ENCODE assay signal across 11 cellular contexts in the genomic region with DNA sequence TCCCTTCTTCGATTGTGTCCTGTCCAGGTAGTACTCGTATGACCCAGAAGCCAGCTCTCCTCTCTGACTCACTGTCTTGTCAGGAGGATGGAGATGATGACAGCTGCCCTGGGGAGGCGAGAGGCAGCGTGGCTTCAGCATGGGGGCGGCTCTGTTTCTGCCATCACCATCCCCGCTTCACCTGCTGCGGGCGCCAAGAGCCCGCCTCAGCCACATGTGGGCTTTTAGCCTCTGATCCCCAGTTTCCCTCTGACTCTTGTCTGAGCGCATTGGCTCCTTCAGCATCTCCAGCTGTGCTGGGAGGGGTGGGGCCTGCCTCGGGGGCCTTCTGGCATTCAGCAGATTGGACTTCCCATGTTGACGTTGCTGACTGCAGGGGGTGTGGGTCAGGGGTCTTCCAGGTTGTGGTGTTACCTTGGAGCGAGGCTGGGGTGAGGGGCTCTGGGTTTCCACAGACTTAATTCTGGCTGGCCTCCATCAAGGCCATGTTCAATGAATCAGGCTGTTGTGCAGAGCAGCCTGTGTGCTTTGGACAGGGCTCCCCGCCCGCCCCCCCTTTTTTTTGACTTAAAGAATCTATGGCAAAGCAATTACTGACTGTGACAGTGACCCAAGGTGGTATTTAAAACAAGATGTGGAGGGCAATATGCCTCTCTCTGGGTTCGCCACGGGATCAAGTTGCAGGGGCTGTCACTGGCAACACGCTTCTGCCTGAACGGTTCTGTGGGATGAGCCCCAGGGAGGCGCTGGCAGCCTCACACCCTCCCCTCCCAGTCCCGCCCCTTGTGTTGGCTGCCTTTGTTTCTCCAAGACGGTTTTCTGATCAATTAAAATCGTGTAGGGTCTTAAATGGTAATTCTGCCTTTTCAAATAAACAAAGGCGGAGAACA.
DNase-seq lines count a peak whose midpoint lies in the region; ATAC-seq and TF ChIP-seq lines count a peak whose summit lies in the region.
"Had no signal": no experiment of that assay in that cellular context is flagged by ENCODE, and none has a peak within 500 bp of the region (broad histone marks: within the 10 kb centered on the region; RNA-seq: fewer than 3 reads in every experiment).

No MANE protein-coding gene starts in this region.

- no peak overlapping the region for H3K4me3 Mint-ChIP-seq in GM23338

- no peak overlapping the region for H3K27ac Mint-ChIP-seq in GM23338

- H2AFZ ChIP-seq in GM23338 = no peak overlapping the region
- no peak overlapping the region for H2AFZ ChIP-seq in neural cell (ENCODE audit: low read depth, low read length)

- H3F3A ChIP-seq in GM23338 (replicated peaks; ENCODE audit: low read depth) (no peaks in the 10 kb centered on the region; the same call in 1 of the 2 replicates), neural cell (ENCODE audit: insufficient read depth, low read length, poor library complexity, severe bottlenecking) (peaks cover 3% of the 10 kb centered on the region)

- peaks cover 9% of the 10 kb centered on the region for H3K4me1 ChIP-seq in GM23338 (ENCODE audit: insufficient read depth)

- DNase-seq in A172 (ENCODE audit: low spot score) (peak; percentile 36), GM23338 (ENCODE audit: low spot score) (no peak), GM13977 (ENCODE audit: low spot score) (no peak), epidermal melanocyte (ENCODE audit: insufficient read length, low spot score) (no peak), kidney glomerular epithelial cell (lab: John Stamatoyannopoulos, UW) (no peak), NOMO-1 treated with dmso at 0.1 percent for 144 hours (lab: John Stamatoyannopoulos, UW; ENCODE audit: unreplicated experiment) (no peak)
- DNase-seq in activated T-cell treated with anti-CD3 and anti-CD28 coated beads, Interleukin-2, amount 50 U/mL, for 48 hours = peak; percentile 68 to 78
- DNase-seq: RPMI8226, thyroid gland had no signal

- H3K9me3 ChIP-seq in neural cell (ENCODE audit: low read length) = no peaks in the 10 kb centered on the region
- H3K9me3 ChIP-seq: thyroid gland had no signal

- H3K27me3 Mint-ChIP-seq in GM23338 (ENCODE audit: insufficient read depth, low read depth, poor library complexity) = peaks cover 4% of the 10 kb centered on the region

- TF ChIP-seq RAD21 in neural cell (conservative IDR thresholded peaks at IDR 0.05) = no peak

- in situ Hi-C loops in GM13977 (cut with MboI; ENCODE audit: low pct_unique_long_range_greater_than_20kb, low sequenced_read_pairs, unreplicated experiment) = no loop called here

- H3K79me2 ChIP-seq in GM23338 (replicated peaks; ENCODE audit: insufficient read depth) (no peaks in the 10 kb centered on the region), neural cell (replicated peaks; ENCODE audit: insufficient read depth, low read length) (no peaks in the 10 kb centered on the region)

- no peaks in the 10 kb centered on the region for H3K36me3 Mint-ChIP-seq in GM23338 (ENCODE audit: low read depth)

- H3K27me3 ChIP-seq in GM23338 (ENCODE audit: insufficient read depth) (no peaks in the 10 kb centered on the region), neural cell (ENCODE audit: insufficient read depth, low read depth, low read length) (no peaks in the 10 kb centered on the region)
- H3K27me3 ChIP-seq: thyroid gland had no signal

- no peaks in the 10 kb centered on the region for H3K9me3 Mint-ChIP-seq in GM23338

- H3K4me3 ChIP-seq in GM23338 (no peak overlapping the region), neural cell (ENCODE audit: low read length) (peak overlapping the region; percentile 54)
- H3K4me3 ChIP-seq: K562, thyroid gland had no signal

- no peaks in the 10 kb centered on the region for H3K9me2 ChIP-seq in GM23338 (ENCODE audit: insufficient read depth)
- H3K9me2 ChIP-seq in neural cell (ENCODE audit: insufficient read depth, low read length) = no peaks in the 10 kb centered on the region

- TF ChIP-seq CTCF in GM23338 (conservative IDR thresholded peaks at IDR 0.05; ENCODE audit: low read depth in 2 of 2) = no peak
- TF ChIP-seq CTCF in neural cell (IDR thresholded peaks at IDR 0.05; ENCODE audit: poor library complexity, severe bottlenecking) = no peak
- no peak for TF ChIP-seq CTCF in GM13977 (IDR thresholded peaks at IDR 0.05; ENCODE audit: extremely low read depth, insufficient read depth, missing control alignments)

- peak overlapping the region; percentile 34 for H3K9ac ChIP-seq in neural cell (ENCODE audit: low read length)

- peaks cover 43% of the 10 kb centered on the region for H3K4me1 Mint-ChIP-seq in GM23338

- H3K4me2 ChIP-seq in GM23338 (no peak overlapping the region), neural cell (ENCODE audit: low read length) (peak overlapping the region; percentile 80)

- H3K27ac ChIP-seq in GM23338 (ENCODE audit: low read depth) (no peak overlapping the region), neural cell (ENCODE audit: low read length) (peak overlapping the region; percentile 60)
- H3K27ac ChIP-seq: thyroid gland had no signal

- no peaks in the 10 kb centered on the region for H3K36me3 ChIP-seq in GM23338 (ENCODE audit: insufficient read depth)
- no peaks in the 10 kb centered on the region for H3K36me3 ChIP-seq in neural cell (ENCODE audit: insufficient read depth, low read length)
- H3K36me3 ChIP-seq: thyroid gland had no signal

- TF ChIP-seq EP300 in neural cell (conservative IDR thresholded peaks at IDR 0.05; ENCODE audit: poor library complexity, severe bottlenecking) = no peak

- no peaks in the 10 kb centered on the region for H4K20me1 ChIP-seq in GM23338 (replicated peaks; ENCODE audit: insufficient read depth)
- H4K20me1 ChIP-seq in neural cell (ENCODE audit: insufficient read depth) = no peaks in the 10 kb centered on the region

- ATAC-seq in GM23338 = peak; percentile 72
- ATAC-seq: K562 had no signal

TF ChIP-seq in GM23338, 12 proteins besides CTCF, POLR2A, EP300 and RAD21:
- TF ChIP-seq ZNF331 (CRISPR knock-in tag; IDR thresholded peaks at IDR 0.05; ENCODE audit: low read depth) = no peak

TF ChIP-seq in neural cell, 6 proteins besides CTCF, POLR2A, EP300 and RAD21:
- no peak for TF ChIP-seq SMC3 (conservative IDR thresholded peaks at IDR 0.05; ENCODE audit: poor library complexity)
- TF ChIP-seq, protein P1, sequence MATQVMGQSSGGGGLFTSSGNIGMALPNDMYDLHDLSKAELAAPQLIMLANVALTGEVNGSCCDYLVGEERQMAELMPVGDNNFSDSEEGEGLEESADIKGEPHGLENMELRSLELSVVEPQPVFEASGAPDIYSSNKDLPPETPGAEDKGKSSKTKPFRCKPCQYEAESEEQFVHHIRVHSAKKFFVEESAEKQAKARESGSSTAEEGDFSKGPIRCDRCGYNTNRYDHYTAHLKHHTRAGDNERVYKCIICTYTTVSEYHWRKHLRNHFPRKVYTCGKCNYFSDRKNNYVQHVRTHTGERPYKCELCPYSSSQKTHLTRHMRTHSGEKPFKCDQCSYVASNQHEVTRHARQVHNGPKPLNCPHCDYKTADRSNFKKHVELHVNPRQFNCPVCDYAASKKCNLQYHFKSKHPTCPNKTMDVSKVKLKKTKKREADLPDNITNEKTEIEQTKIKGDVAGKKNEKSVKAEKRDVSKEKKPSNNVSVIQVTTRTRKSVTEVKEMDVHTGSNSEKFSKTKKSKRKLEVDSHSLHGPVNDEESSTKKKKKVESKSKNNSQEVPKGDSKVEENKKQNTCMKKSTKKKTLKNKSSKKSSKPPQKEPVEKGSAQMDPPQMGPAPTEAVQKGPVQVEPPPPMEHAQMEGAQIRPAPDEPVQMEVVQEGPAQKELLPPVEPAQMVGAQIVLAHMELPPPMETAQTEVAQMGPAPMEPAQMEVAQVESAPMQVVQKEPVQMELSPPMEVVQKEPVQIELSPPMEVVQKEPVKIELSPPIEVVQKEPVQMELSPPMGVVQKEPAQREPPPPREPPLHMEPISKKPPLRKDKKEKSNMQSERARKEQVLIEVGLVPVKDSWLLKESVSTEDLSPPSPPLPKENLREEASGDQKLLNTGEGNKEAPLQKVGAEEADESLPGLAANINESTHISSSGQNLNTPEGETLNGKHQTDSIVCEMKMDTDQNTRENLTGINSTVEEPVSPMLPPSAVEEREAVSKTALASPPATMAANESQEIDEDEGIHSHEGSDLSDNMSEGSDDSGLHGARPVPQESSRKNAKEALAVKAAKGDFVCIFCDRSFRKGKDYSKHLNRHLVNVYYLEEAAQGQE (IDR thresholded peaks at IDR 0.05; ENCODE audit: borderline replicate concordance) = no peak
- no peak for TF ChIP-seq EZH2 (IDR thresholded peaks at IDR 0.05; ENCODE audit: borderline replicate concordance, insufficient read depth, low read length, poor library complexity, severe bottlenecking)
- no peak for TF ChIP-seq POLR2AphosphoS5 (IDR thresholded peaks at IDR 0.05)

Comparison
In these comparisons a context has a peak if more than half of its experiments do, and no peak if none do; other contexts are left out.
1. DNase-seq: peak in A172 (single experiment) and activated T-cell treated with anti-CD3 and anti-CD28 coated beads, Interleukin-2, amount 50 U/mL, for 48 hours (2 of 2); none in GM23338 (single experiment), GM13977 (single experiment), epidermal melanocyte (single experiment), kidney glomerular epithelial cell (single experiment) and NOMO-1 treated with dmso at 0.1 percent for 144 hours (single experiment).